In genomic region chr3:134214239-134214638, GRCh38 we compare ENCODE assay signal across 20 cellular contexts. TPM values are rescaled to one million over a fixed set of nuclear protein-coding genes. Genes with fewer than 3 reads are reported as not detected.
DNase-seq lines count a peak whose midpoint lies in the region; ATAC-seq and TF ChIP-seq lines count a peak whose summit lies in the region.
"Had no signal": no experiment of that assay in that cellular context is flagged by ENCODE, and none has a peak within 500 bp of the region (broad histone marks: within the 10 kb centered on the region; RNA-seq: fewer than 3 reads in every experiment).

No MANE protein-coding gene starts in this region.

- H2AFZ ChIP-seq in IMR-90 (replicated peaks; ENCODE audit: low read length, poor library complexity) = no peak overlapping the region

- peaks cover 17% of the 10 kb centered on the region for H3K36me3 ChIP-seq in CD4-positive, CD25-positive, alpha-beta regulatory T cell (ENCODE audit: control insufficient read depth, insufficient read depth, low read length)
- H3K36me3 ChIP-seq in Caco-2 (ENCODE audit: control insufficient read depth, insufficient read depth, low read length) (no peaks in the 10 kb centered on the region; the same call in 1 of the 2 replicates), IMR-90 (ENCODE audit: control insufficient read depth, insufficient read depth, low read length) (peaks cover 5% of the 10 kb centered on the region), heart left ventricle (peaks cover 0 to 25% (median 16%) of the 10 kb centered on the region in 9 donors)

- in situ Hi-C loops in IMR-90 (cut with MboI; ENCODE audit: low sequenced_read_pairs) = loop anchor here (5.0 kb wide), 2 partner anchors 93 to 282 kb away; no protein-coding TSS in a partner anchor

- peaks cover 11% of the 10 kb centered on the region; the same call in 1 of the 2 replicates for H3K9me1 ChIP-seq in IMR-90 (ENCODE audit: insufficient read depth, low read length)

- no peak overlapping the region for H3K4me2 ChIP-seq in IMR-90 (ENCODE audit: low read depth, low read length)

- TF ChIP-seq POLR2A in IMR-90 (IDR thresholded peaks at IDR 0.05; ENCODE audit: low read depth, low read length) (no peak), heart left ventricle (IDR thresholded peaks at IDR 0.05) (no peak)

- POLR2A ChIA-PET in Caco-2 (lab: Charles Lee) = no interaction called here
- POLR2A ChIA-PET in IMR-90 (lab: Charles Lee; ENCODE audit: unreplicated experiment) = no interaction called here

- dilution Hi-C loops in IMR-90 (cut with HindIII; ENCODE audit: low sequenced_read_pairs, unreplicated experiment) = no loop called here

- H4K5ac ChIP-seq in IMR-90 (ENCODE audit: low read depth, low read length) = no peak overlapping the region

- H2BK5ac ChIP-seq in IMR-90 (ENCODE audit: low read depth, low read length, poor library complexity, severe bottlenecking) = no peak overlapping the region

- no peaks in the 10 kb centered on the region for H3K4me1 ChIP-seq in CD4-positive, CD25-positive, alpha-beta regulatory T cell (ENCODE audit: control insufficient read depth, insufficient read depth, low read length, poor library complexity, severe bottlenecking)
- no peaks in the 10 kb centered on the region for H3K4me1 ChIP-seq in Caco-2
- peaks cover 2% of the 10 kb centered on the region for H3K4me1 ChIP-seq in IMR-90 (ENCODE audit: control insufficient read depth, insufficient read depth, low read length)
- H3K4me1 ChIP-seq in heart left ventricle = peaks cover 0 to 30% (median 4%) of the 10 kb centered on the region in 12 donors
- H3K4me1 ChIP-seq: body of pancreas had no signal

- no peak overlapping the region for H3K4me3 ChIP-seq in CD4-positive, CD25-positive, alpha-beta regulatory T cell (ENCODE audit: low read depth, low read length)
- H3K4me3 ChIP-seq in Caco-2 (ENCODE audit: low read depth, low read length) = no peak overlapping the region
- no peak overlapping the region for H3K4me3 ChIP-seq in IMR-90 (ENCODE audit: insufficient read depth, low read depth, low read length)
- no peak overlapping the region for H3K4me3 ChIP-seq in heart left ventricle
- H3K4me3 ChIP-seq: body of pancreas, upper lobe of right lung had no signal

- no peaks in the 10 kb centered on the region for H3K9me3 ChIP-seq in CD4-positive, CD25-positive, alpha-beta regulatory T cell (ENCODE audit: control insufficient read depth in 2 of 2, low read length in 2 of 2)
- no peaks in the 10 kb centered on the region for H3K9me3 ChIP-seq in Caco-2
- no peaks in the 10 kb centered on the region for H3K9me3 ChIP-seq in IMR-90 (ENCODE audit: control insufficient read depth, insufficient read depth, low read length)
- H3K9me3 ChIP-seq in heart left ventricle = no peaks in the 10 kb centered on the region
- H3K9me3 ChIP-seq: body of pancreas, upper lobe of right lung had no signal

- ATAC-seq in CD4-positive, CD25-positive, alpha-beta regulatory T cell (ENCODE audit: low read depth in 2 of 2) = no peak
- ATAC-seq in IMR-90 (ENCODE audit: low read depth) (no peak), left colon (peak; percentile 74), heart left ventricle (no peak)
- ATAC-seq: body of pancreas, left cardiac atrium, upper lobe of right lung had no signal

- H3K9me3 Mint-ChIP-seq in CD4-positive, CD25-positive, alpha-beta regulatory T cell = no peaks in the 10 kb centered on the region
- no peaks in the 10 kb centered on the region for H3K9me3 Mint-ChIP-seq in Caco-2 (ENCODE audit: unreplicated experiment)
- H3K9me3 Mint-ChIP-seq in immature natural killer cell = no peaks in the 10 kb centered on the region
- H3K9me3 Mint-ChIP-seq: activated naive CD4-positive, alpha-beta T cell treated with anti-CD3 and anti-CD28 coated beads, Interleukin-2, amount 10 ng/mL, durations not matched to agents 7 days and 5 days had no signal

- no peak overlapping the region for H3K4me3 Mint-ChIP-seq in CD4-positive, CD25-positive, alpha-beta regulatory T cell
- H3K4me3 Mint-ChIP-seq in Caco-2 (ENCODE audit: unreplicated experiment) = no peak overlapping the region
- H3K4me3 Mint-ChIP-seq in immature natural killer cell = no peak overlapping the region
- H3K4me3 Mint-ChIP-seq: activated naive CD4-positive, alpha-beta T cell treated with anti-CD3 and anti-CD28 coated beads, Interleukin-2, amount 10 ng/mL, durations not matched to agents 7 days and 5 days had no signal

- no peak overlapping the region for H3K9ac ChIP-seq in IMR-90 (ENCODE audit: low read depth, low read length)

- no peak overlapping the region for H4K8ac ChIP-seq in IMR-90 (ENCODE audit: low read depth in 2 of 2, low read length in 2 of 2)

- H4K20me1 ChIP-seq in IMR-90 (ENCODE audit: insufficient read depth, low read length) = peaks cover 32% of the 10 kb centered on the region

- H2BK20ac ChIP-seq in IMR-90 (ENCODE audit: low read depth, low read length) = no peak overlapping the region

- peaks cover 5 to 29% (median 18%) of the 10 kb centered on the region in 4 donors for H3K4me1 Mint-ChIP-seq in CD4-positive, CD25-positive, alpha-beta regulatory T cell
- H3K4me1 Mint-ChIP-seq in Caco-2 (ENCODE audit: low read depth, unreplicated experiment) = peaks cover 31% of the 10 kb centered on the region
- H3K4me1 Mint-ChIP-seq in immature natural killer cell = peaks cover 32 to 43% of the 10 kb centered on the region in 2 donors

- DNase-seq in CD4-positive, CD25-positive, alpha-beta regulatory T cell = peak in 1 of 3 donors; percentile 38
- DNase-seq in Caco-2 = no peak
- DNase-seq in IMR-90 = no peak
- DNase-seq in left colon = no peak
- no peak for DNase-seq in immature natural killer cell
- DNase-seq in stimulated activated CD4-positive, alpha-beta T cell treated with anti-CD3 and anti-CD28 coated beads, Interleukin-4, amount 100 ng/mL, for 4 hours = no peak
- DNase-seq in heart left ventricle = no peak
- no peak for DNase-seq in NCI-H510A (lab: John Stamatoyannopoulos, UW)
- DNase-seq: activated naive CD4-positive, alpha-beta T cell treated with anti-CD3 and anti-CD28 coated beads, Interleukin-2, amount 10 ng/mL, durations not matched to agents 7 days and 5 days; activated T-cell treated with anti-CD3 and anti-CD28 coated beads for 4 hours; body of pancreas; DND-41; left cardiac atrium; MV-4-11; NCI-H1694 treated with DMSO at 0.1 percent for 48 hours; NCI-H774; SIG-M5; stimulated activated CD4-positive, alpha-beta T cell treated with anti-CD3 and anti-CD28 coated beads, Interleukin-1b, Interleukin-23, amount 100 ng/mL, for 48 hours; upper lobe of right lung had no signal

- H3K18ac ChIP-seq in IMR-90 (ENCODE audit: low read depth, low read length) = no peak overlapping the region

- no peak overlapping the region for H2AK5ac ChIP-seq in IMR-90 (ENCODE audit: low read depth, low read length)

- CTCF ChIA-PET in Caco-2 (lab: Charles Lee) (interaction anchor here (2.8 to 3.4 kb wide), 2 partner anchors 16 to 85 kb away, joined by 19 to 42 read pairs; no protein-coding TSS in a partner anchor), IMR-90 (lab: Yijun Ruan, JAX) (no interaction called here)

- H3K79me1 ChIP-seq in IMR-90 (ENCODE audit: low read depth in 1 of 2, low read length in 2 of 2) = peaks cover 25 to 73% of the 10 kb centered on the region in 2 experiments

- no TSS peak for BruUV-seq in Caco-2 (replicated peaks; lab: Mats Ljungman, UMichigan)
- BruUV-seq in IMR-90 (replicated peaks; lab: Mats Ljungman, UMichigan) = no TSS peak

- no peak overlapping the region for H3K27ac ChIP-seq in CD4-positive, CD25-positive, alpha-beta regulatory T cell (ENCODE audit: insufficient read depth, low read length, poor library complexity, severe bottlenecking)
- H3K27ac ChIP-seq in IMR-90 (ENCODE audit: insufficient read depth, low read length) (no peak overlapping the region), heart left ventricle (no peak overlapping the region)
- H3K27ac ChIP-seq: body of pancreas, upper lobe of right lung had no signal

- H2AK9ac ChIP-seq in IMR-90 (replicated peaks; ENCODE audit: low read depth, low read length, poor library complexity) = peak overlapping the region; percentile 10

- no peak overlapping the region for H2BK120ac ChIP-seq in IMR-90 (ENCODE audit: low read depth, low read length)

- no peak overlapping the region for H3K23ac ChIP-seq in IMR-90 (ENCODE audit: low read depth, low read length)

- TF ChIP-seq CTCF in Caco-2 (IDR thresholded peaks at IDR 0.05; ENCODE audit: insufficient read depth in 1 of 2, low read depth in 1 of 2, low read length in 1 of 2, severe bottlenecking in 1 of 2, unreplicated experiment in 1 of 2) (no peak), IMR-90 (conservative IDR thresholded peaks at IDR 0.05; ENCODE audit: low read depth, low read length) (no peak), heart left ventricle (IDR thresholded peaks at IDR 0.05) (no peak)

- H3K36me3 Mint-ChIP-seq in CD4-positive, CD25-positive, alpha-beta regulatory T cell = peaks cover 16% of the 10 kb centered on the region
- H3K36me3 Mint-ChIP-seq in Caco-2 (ENCODE audit: insufficient read depth, unreplicated experiment) (peaks cover 41% of the 10 kb centered on the region), immature natural killer cell (peaks cover 4 to 8% (median 7%) of the 10 kb centered on the region in 3 donors)

- WGBS in IMR-90 (ENCODE audit: extremely low coverage in 2 of 2, insufficient read length in 1 of 2), 2 experiments = 100% methylated on average over 1 of the region's 2 CpGs; no CpG with 5 or more reads in 1 of the 2 experiments
- 84 to 94% (median 90%) methylated on average over 2 of the region's 2 CpGs for WGBS in heart left ventricle, 4 donors

- no peaks in the 10 kb centered on the region for H3K27me3 Mint-ChIP-seq in CD4-positive, CD25-positive, alpha-beta regulatory T cell
- H3K27me3 Mint-ChIP-seq in Caco-2 (ENCODE audit: insufficient read depth, unreplicated experiment) (no peaks in the 10 kb centered on the region), immature natural killer cell (ENCODE audit: low read depth in 3 of 3) (peaks cover 0 to 6% (median 5%) of the 10 kb centered on the region in 3 donors)
- H3K27me3 Mint-ChIP-seq: progenitor cell of endocrine pancreas had no signal

- H3K56ac ChIP-seq in IMR-90 (ENCODE audit: extremely low read depth, insufficient read depth, low read length) = no peak overlapping the region

- no peak for TF ChIP-seq RAD21 in IMR-90 (IDR thresholded peaks at IDR 0.05; ENCODE audit: low read length)

- intact Hi-C loops in Caco-2 (cut with micrococcal nuclease; ENCODE audit: unreplicated experiment) = no loop called here
- intact Hi-C loops in IMR-90 (cut with micrococcal nuclease) = loop anchor here (5.0 kb wide), 4 partner anchors 33 to 392 kb away; no protein-coding TSS in a partner anchor
- intact Hi-C loops in left colon (cut with DNase I, micrococcal nuclease) = loop anchor here (5.0 to 10.0 kb wide), 3 partner anchors 81 to 261 kb away; no protein-coding TSS in a partner anchor
- intact Hi-C loops in heart left ventricle (cut with DNase I) = loop anchor here (2.0 to 10.0 kb wide), 16 partner anchors 38 to 399 kb away; partner anchors contain the start of genes AMOTL2 (in 5 of the 10), ANAPC13 (in 1 of the 10), CEP63 (in 1 of the 10) and RYK (in 1 of the 10)

- no peak overlapping the region for H3K14ac ChIP-seq in IMR-90 (replicated peaks; ENCODE audit: low read depth, low read length)

- no peak overlapping the region for H2BK15ac ChIP-seq in IMR-90 (ENCODE audit: low read depth, low read length)

- H3K27ac Mint-ChIP-seq in CD4-positive, CD25-positive, alpha-beta regulatory T cell = peak overlapping the region in 2 of 3 donors; percentile 0 to 94
- H3K27ac Mint-ChIP-seq in Caco-2 (ENCODE audit: unreplicated experiment) = peak overlapping the region; percentile 35
- H3K27ac Mint-ChIP-seq in immature natural killer cell = peak overlapping the region in 1 of 6 donors; percentile 5
- H3K27ac Mint-ChIP-seq: activated naive CD4-positive, alpha-beta T cell treated with anti-CD3 and anti-CD28 coated beads, Interleukin-2, amount 10 ng/mL, durations not matched to agents 7 days and 5 days; progenitor cell of endocrine pancreas had no signal

- no peak overlapping the region for H3K4ac ChIP-seq in IMR-90 (ENCODE audit: low read depth, low read length)

- no peak overlapping the region for H4K91ac ChIP-seq in IMR-90 (ENCODE audit: insufficient read depth, low read depth, low read length)

- no peaks in the 10 kb centered on the region for H3K27me3 ChIP-seq in CD4-positive, CD25-positive, alpha-beta regulatory T cell (ENCODE audit: control insufficient read depth, insufficient read depth, low read length)
- H3K27me3 ChIP-seq in Caco-2 (replicated peaks; ENCODE audit: control insufficient read depth, insufficient read depth, low read length) (no peaks in the 10 kb centered on the region), IMR-90 (ENCODE audit: control insufficient read depth, insufficient read depth, low read length) (no peaks in the 10 kb centered on the region), heart left ventricle (no peaks in the 10 kb centered on the region)
- H3K27me3 ChIP-seq: body of pancreas, upper lobe of right lung had no signal

RNA-seq across cellular contexts. Expression of gene RYK, which starts 36.4 kb away (rescaled TPM):
- 35.2 TPM for total RNA-seq in CD4-positive, CD25-positive, alpha-beta regulatory T cell
- 1 to 10 TPM; 5.6 to 7.9 (median 7.0) TPM for polyA plus RNA-seq in CD4-positive, CD25-positive, alpha-beta regulatory T cell
- total RNA-seq in Caco-2 (2022) = 101 and 102 TPM in 2 replicates
- total RNA-seq in IMR-90 (2012; rRNA removed) = 106 TPM in 2 replicates
- polyA plus RNA-seq in IMR-90 (2012; rRNA removed) = 35.0 and 42.4 TPM in 2 replicates
- 12.1 and 16.0 TPM in 2 replicates for polyA plus RNA-seq in IMR-90 (2012; cell fraction: cytosol; rRNA removed)
- 16.5 and 76.9 TPM in 2 replicates for polyA plus RNA-seq in IMR-90 (2012; cell fraction: nucleus; rRNA removed; ENCODE audit: low replicate concordance)
- 10 to 100 TPM; 33.7 to 38.5 TPM for total RNA-seq in left colon
- 10 to 100 TPM in 1 of 3 donors, 1 to 10 TPM in 2; 2.2 to 12.7 (median 6.5) TPM for polyA plus RNA-seq in immature natural killer cell
- 10 to 100 TPM; 32.9 to 43.7 (median 39.5) TPM for total RNA-seq in heart left ventricle
- 10 to 100 TPM; 17.3 to 23.6 TPM for polyA plus RNA-seq in heart left ventricle
